ENCODE assay signal across 9 cellular contexts in the genomic region with DNA sequence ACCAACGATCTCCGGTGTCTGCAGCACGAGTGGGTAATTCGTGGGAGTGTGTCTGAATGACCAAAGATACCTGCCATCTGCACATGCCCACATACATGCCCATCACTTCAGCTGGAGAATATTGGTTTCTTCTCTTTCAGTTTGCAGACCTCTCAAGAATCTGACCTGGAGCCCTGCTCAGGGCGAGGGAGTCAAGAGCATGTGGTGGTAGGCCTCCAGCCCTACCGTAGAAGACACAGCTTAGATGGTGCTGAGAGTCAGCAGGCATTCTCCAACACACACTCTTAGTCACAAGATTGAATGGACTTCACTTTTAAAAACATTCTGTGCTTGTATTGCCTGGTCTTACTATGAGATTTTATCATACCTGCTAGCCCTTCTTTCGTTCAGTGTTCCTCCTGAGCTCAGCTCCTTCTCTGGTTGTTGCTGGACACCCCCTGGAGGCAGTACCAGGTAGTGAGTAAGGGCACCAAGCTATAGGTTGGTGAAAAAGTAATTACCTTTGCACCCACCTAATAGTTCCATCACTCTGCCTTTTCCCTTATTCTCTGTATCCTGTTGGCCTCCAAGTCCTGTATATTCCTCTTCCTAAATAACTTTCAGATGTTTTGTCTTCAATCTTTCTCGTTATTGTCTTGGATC.
DNase-seq lines count a peak whose midpoint lies in the region; ATAC-seq and TF ChIP-seq lines count a peak whose summit lies in the region.
"Had no signal": no experiment of that assay in that cellular context is flagged by ENCODE, and none has a peak within 500 bp of the region (broad histone marks: within the 10 kb centered on the region; RNA-seq: fewer than 3 reads in every experiment).

No MANE protein-coding gene starts in this region.

- ATAC-seq in HG03159 (IDR thresholded peaks at IDR 0.05; ENCODE audit: unreplicated experiment) (peak; percentile 79), body of pancreas (no peak), GM18870 (IDR thresholded peaks at IDR 0.05; ENCODE audit: unreplicated experiment) (no peak)

- H3K9me3 ChIP-seq in DOHH2 (ENCODE audit: control insufficient read depth, insufficient read depth, low read length) (no peaks in the 10 kb centered on the region), body of pancreas (no peaks in the 10 kb centered on the region), ovary (no peaks in the 10 kb centered on the region)

- TF ChIP-seq POLR2A in body of pancreas (IDR thresholded peaks at IDR 0.05) (no peak), ovary (IDR thresholded peaks at IDR 0.05) (no peak)

- H3K27ac ChIP-seq in DOHH2 (ENCODE audit: low read depth, low read length), result no peak overlapping the region
- no peak overlapping the region for H3K27ac ChIP-seq in body of pancreas
- no peak overlapping the region for H3K27ac ChIP-seq in ovary

- WGBS in body of pancreas, 2 donors, result 67 to 75% methylated on average over 8 of the region's 8 CpGs
- 89 to 90% (median 90%) methylated on average over 8 of the region's 8 CpGs for WGBS in ovary, 3 donors

- TF ChIP-seq EP300 in ovary (IDR thresholded peaks at IDR 0.05), result no peak

- no peaks in the 10 kb centered on the region for H3F3A ChIP-seq in DOHH2 (ENCODE audit: control insufficient read depth, insufficient read depth)

- DNase-seq in body of pancreas (peak; percentile 31 to 62 (median 52)), mucosa of gallbladder (ENCODE audit: low spot score) (peak; percentile 16), ovary (no peak), AG20443 (ENCODE audit: low spot score) (no peak), KG1 (lab: John Stamatoyannopoulos, UW) (no peak)
- DNase-seq: activated CD4-positive, CD25-positive, alpha-beta regulatory T cell had no signal

- TF ChIP-seq CTCF in DOHH2 (IDR thresholded peaks at IDR 0.05; ENCODE audit: low read depth, low read length, poor library complexity, severe bottlenecking), result peak; percentile 30
- TF ChIP-seq CTCF in body of pancreas (IDR thresholded peaks at IDR 0.05), result peak; percentile 29 to 78 (median 67)
- TF ChIP-seq CTCF in ovary (IDR thresholded peaks at IDR 0.05), result no peak

- H3K36me3 ChIP-seq in DOHH2 (ENCODE audit: control insufficient read depth, low read length) (no peaks in the 10 kb centered on the region), body of pancreas (replicated peaks in 1 of 2; ENCODE audit: insufficient read depth in 1 of 2, low read depth in 2 of 2) (no peaks in the 10 kb centered on the region), ovary (no peaks in the 10 kb centered on the region)

- intact Hi-C loops in body of pancreas (cut with DNase I) (loop anchor here (10.0 kb wide), 1 partner anchor 440 kb away; no protein-coding TSS in a partner anchor), ovary (cut with DNase I) (no loop called here)

- H3K79me2 ChIP-seq in DOHH2 (ENCODE audit: control insufficient read depth, low read length), result no peaks in the 10 kb centered on the region

- no peaks in the 10 kb centered on the region for H3K9me2 ChIP-seq in DOHH2 (replicated peaks; ENCODE audit: control insufficient read depth, low read length)

- H4K20me1 ChIP-seq in DOHH2 (ENCODE audit: control insufficient read depth, insufficient read depth, low read depth, low read length), result no peaks in the 10 kb centered on the region

- H3K4me3 ChIP-seq in DOHH2 (ENCODE audit: low read length) (no peak overlapping the region), body of pancreas (no peak overlapping the region), ovary (no peak overlapping the region)

- no peaks in the 10 kb centered on the region for H3K27me3 ChIP-seq in DOHH2 (ENCODE audit: control insufficient read depth, low read length)
- H3K27me3 ChIP-seq in body of pancreas, result no peaks in the 10 kb centered on the region
- H3K27me3 ChIP-seq in ovary, result no peaks in the 10 kb centered on the region

- H3K4me1 ChIP-seq in DOHH2 (ENCODE audit: control insufficient read depth, low read length), result no peaks in the 10 kb centered on the region
- H3K4me1 ChIP-seq in body of pancreas, result no peaks in the 10 kb centered on the region
- H3K4me1 ChIP-seq in ovary (ENCODE audit: insufficient read depth), result peaks cover 11% of the 10 kb centered on the region

- H3K4me2 ChIP-seq in DOHH2 (ENCODE audit: low read length), result no peak overlapping the region

Comparison
In these comparisons a context has a peak if more than half of its experiments do, and no peak if none do; other contexts are left out.
1. CTCF ChIP-seq: peak in DOHH2 (single experiment) and body of pancreas (7 of 7); none in ovary (0 of 3).
2. DNase-seq: peak in body of pancreas (4 of 4) and mucosa of gallbladder (single experiment); none in ovary (0 of 5), AG20443 (single experiment) and KG1 (single experiment).